9 cellular contexts compared by ENCODE assay signal in genomic region chr10:62610649-62611229, GRCh38.
DNase-seq lines count a peak whose midpoint lies in the region; ATAC-seq and TF ChIP-seq lines count a peak whose summit lies in the region.
"Had no signal": no experiment of that assay in that cellular context is flagged by ENCODE, and none has a peak within 500 bp of the region (broad histone marks: within the 10 kb centered on the region; RNA-seq: fewer than 3 reads in every experiment).

No MANE protein-coding gene starts in this region.

- H3K36me3 ChIP-seq in RWPE2 (ENCODE audit: low read depth): no peaks in the 10 kb centered on the region
- H3K36me3 ChIP-seq in gastrocnemius medialis: no peaks in the 10 kb centered on the region

- in situ Hi-C loops in gastrocnemius medialis (cut with MboI; ENCODE audit: low sequenced_read_pairs in 4 of 4): loop anchor here in 3 of 4 donors (5.0 to 25.0 kb wide), 4 partner anchors 212 to 477 kb away; no protein-coding TSS in a partner anchor

- no peaks in the 10 kb centered on the region for H3K36me3 Mint-ChIP-seq in activated naive CD4-positive, alpha-beta T cell treated with anti-CD3 and anti-CD28 coated beads, Interleukin-2, amount 10 ng/mL, durations not matched to agents 7 days and 5 days

- no peaks in the 10 kb centered on the region for H3K9me3 Mint-ChIP-seq in activated naive CD4-positive, alpha-beta T cell treated with anti-CD3 and anti-CD28 coated beads, Interleukin-2, amount 10 ng/mL, durations not matched to agents 7 days and 5 days
- H3K9me3 Mint-ChIP-seq: T-helper 1 cell treated with Interleukin-12 subunit alpha and Interleukin-12 subunit beta and Interleukin-4 antibody, amounts not matched to agents 30 μg/mL and 1 μg/mL, for 36 hours had no signal

- DNase-seq in COLO668 (lab: John Stamatoyannopoulos, UW; ENCODE audit: unreplicated experiment) (peak; percentile 33), RWPE2 (ENCODE audit: low spot score) (no peak), left cardiac atrium (peak; percentile 43), gastrocnemius medialis (peak in 1 of 2 donors; percentile 23)
- peak; percentile 79 for DNase-seq in activated naive CD4-positive, alpha-beta T cell treated with anti-CD3 and anti-CD28 coated beads, Interleukin-2, amount 10 ng/mL, durations not matched to agents 7 days and 5 days

- H3K27me3 ChIP-seq in RWPE2 (ENCODE audit: insufficient read depth, poor library complexity, severe bottlenecking): no peaks in the 10 kb centered on the region
- H3K27me3 ChIP-seq in gastrocnemius medialis: no peaks in the 10 kb centered on the region

- TF ChIP-seq CTCF in RWPE2 (IDR thresholded peaks at IDR 0.05; ENCODE audit: poor library complexity, severe bottlenecking) (peak; percentile 37), gastrocnemius medialis (IDR thresholded peaks at IDR 0.05 in 4 of 5, conservative IDR thresholded peaks at IDR 0.05 in 1 of 5) (peak in 4 of 5 experiments; percentile 49 to 61 (median 54))

- intact Hi-C loops in left cardiac atrium (cut with DNase I): loop anchor here (2.0 to 10.0 kb wide), 4 partner anchors 204 to 474 kb away; partner anchors contain the start of gene EGR2 (in 1 of the 2)
- intact Hi-C loops in gastrocnemius medialis (cut with DNase I; ENCODE audit: low total_unique reads): loop anchor here (1.0 to 5.0 kb wide), 2 partner anchors 207 to 474 kb away; partner anchors contain the start of gene EGR2

- no peak overlapping the region for H3K4me3 Mint-ChIP-seq in activated naive CD4-positive, alpha-beta T cell treated with anti-CD3 and anti-CD28 coated beads, Interleukin-2, amount 10 ng/mL, durations not matched to agents 7 days and 5 days
- H3K4me3 Mint-ChIP-seq: T-helper 1 cell treated with Interleukin-12 subunit alpha and Interleukin-12 subunit beta and Interleukin-4 antibody, amounts not matched to agents 30 μg/mL and 1 μg/mL, for 36 hours had no signal

- H3K27ac ChIP-seq in RWPE2 (ENCODE audit: poor library complexity, severe bottlenecking) (no peak overlapping the region), gastrocnemius medialis (no peak overlapping the region)

- no peak overlapping the region for H3K27ac Mint-ChIP-seq in activated naive CD4-positive, alpha-beta T cell treated with anti-CD3 and anti-CD28 coated beads, Interleukin-2, amount 10 ng/mL, durations not matched to agents 7 days and 5 days
- H3K27ac Mint-ChIP-seq: T-helper 1 cell treated with Interleukin-12 subunit alpha and Interleukin-12 subunit beta and Interleukin-4 antibody, amounts not matched to agents 30 μg/mL and 1 μg/mL, for 36 hours had no signal

- H3K4me1 Mint-ChIP-seq in activated naive CD4-positive, alpha-beta T cell treated with anti-CD3 and anti-CD28 coated beads, Interleukin-2, amount 10 ng/mL, durations not matched to agents 7 days and 5 days: no peaks in the 10 kb centered on the region

- H3K9me3 ChIP-seq in RWPE2 (ENCODE audit: severe bottlenecking): no peaks in the 10 kb centered on the region
- no peaks in the 10 kb centered on the region for H3K9me3 ChIP-seq in gastrocnemius medialis

- no peak for TF ChIP-seq POLR2A in gastrocnemius medialis (IDR thresholded peaks at IDR 0.05)

- H3K4me3 ChIP-seq in RWPE2 (ENCODE audit: severe bottlenecking) (no peak overlapping the region), gastrocnemius medialis (no peak overlapping the region)

- ATAC-seq in GM19452 (IDR thresholded peaks at IDR 0.05; ENCODE audit: unreplicated experiment) (peak; percentile 64), HG03520 (IDR thresholded peaks at IDR 0.05; ENCODE audit: unreplicated experiment) (peak; percentile 75), RWPE2 (ENCODE audit: low read depth) (0 out of 3 replicates have a peak, but pooled peaks have one; percentile 42), left cardiac atrium (peak; percentile 76 to 86), gastrocnemius medialis (no peak), GM19328 (IDR thresholded peaks at IDR 0.05; ENCODE audit: unreplicated experiment) (no peak)

- H3K27me3 Mint-ChIP-seq in activated naive CD4-positive, alpha-beta T cell treated with anti-CD3 and anti-CD28 coated beads, Interleukin-2, amount 10 ng/mL, durations not matched to agents 7 days and 5 days: peaks cover 15% of the 10 kb centered on the region

- peaks cover 3% of the 10 kb centered on the region for H3K4me1 ChIP-seq in RWPE2 (ENCODE audit: insufficient read depth, poor library complexity, severe bottlenecking)
- no peaks in the 10 kb centered on the region for H3K4me1 ChIP-seq in gastrocnemius medialis

- CTCF ChIA-PET in activated naive CD4-positive, alpha-beta T cell treated with anti-CD3 and anti-CD28 coated beads, Interleukin-2, amount 10 ng/mL, durations not matched to agents 7 days and 5 days (lab: Charles Lee): interaction anchor here (0.6 to 8.4 kb wide), 28 partner anchors 9 to 843 kb away, joined by 3 to 88 read pairs (median 4); partner anchors contain the start of gene EGR2

Comparison
In these comparisons a context has a peak if more than half of its experiments do, and no peak if none do; other contexts are left out.
1. ATAC-seq: peak in GM19452 (single experiment), HG03520 (single experiment), RWPE2 (single experiment) and left cardiac atrium (2 of 2); none in gastrocnemius medialis (0 of 2) and GM19328 (single experiment).